In the genomic region with DNA sequence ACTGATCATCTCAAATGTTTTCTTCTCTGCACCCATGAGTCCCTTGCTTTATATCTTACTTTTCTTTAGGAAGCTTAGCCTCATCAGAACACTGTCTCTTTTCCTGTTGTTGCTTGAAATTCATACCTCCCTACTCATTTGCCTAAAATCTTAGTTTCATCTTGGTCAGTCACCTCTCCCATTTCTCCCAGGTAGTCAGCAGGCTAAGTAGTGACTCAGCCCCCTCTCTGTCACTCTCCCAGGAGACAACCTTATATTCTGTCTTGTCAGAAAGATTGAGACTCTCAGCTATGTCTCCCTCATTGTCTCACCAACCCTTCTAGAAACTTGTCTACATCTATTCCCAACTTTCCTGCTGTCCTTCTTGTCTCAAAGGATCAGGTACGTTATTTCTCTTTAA, we compare ENCODE assay signal across 22 cellular contexts.
"Had no signal": no experiment of that assay in that cellular context is flagged by ENCODE, and none has a peak within 500 bp of the region (broad histone marks: within the 10 kb centered on the region; RNA-seq: fewer than 3 reads in every experiment).

No MANE protein-coding gene starts in this region.

- DNase-seq: KBM-7, MG63, NCI-H1092, NCI-H1105 treated with DMSO at 0.1 percent for 48 hours, NCI-H1417 treated with DMSO at 0.1 percent for 48 hours, NCI-H146, NCI-H1694 treated with DMSO at 0.1 percent for 48 hours, NCI-H2029, NCI-H2081 treated with DMSO at 0.1 percent for 48 hours, NCI-H2171, NCI-H226, NCI-H446, NCI-H510A, NCI-H524 treated with DMSO at 0.1 percent for 48 hours, NCI-H69, NCI-H774, Right ventricle myocardium superior, RPMI8226, SIG-M5 had no signal

- H3K36me3 ChIP-seq: MG63, SJSA1 had no signal

- H3K4me1 ChIP-seq: SJSA1 had no signal

- H3K27me3 ChIP-seq: MG63, SJSA1 had no signal

- FAIRE-seq: RCC 7860 had no signal

- H3K27ac ChIP-seq: SJSA1, SK-N-MC had no signal

- H3K9me3 ChIP-seq: SJSA1 had no signal

- H3K4me3 ChIP-seq: MG63, SJSA1, SK-N-MC had no signal
